Comparison of ENCODE assay signal across 19 cellular contexts in genomic region chr17:4049546-4049945, GRCh38.
"Had no signal": no experiment of that assay in that cellular context is flagged by ENCODE, and none has a peak within 500 bp of the region (broad histone marks: within the 10 kb centered on the region; RNA-seq: fewer than 3 reads in every experiment).

No MANE protein-coding gene starts in this region.

- H3K36me3 ChIP-seq: ovary had no signal

- H3K27ac ChIP-seq: esophagus muscularis mucosa, hepatocyte, ovary, right atrium auricular region, sigmoid colon, skin epidermis, testis, tibial nerve had no signal

- H3K27me3 ChIP-seq: esophagus muscularis mucosa, hepatocyte, ovary, right atrium auricular region, sigmoid colon, testis, tibial nerve had no signal

- H2AFZ ChIP-seq: hepatocyte had no signal

- H3K4me3 ChIP-seq: esophagus muscularis mucosa, hepatocyte, ovary, right atrium auricular region, sigmoid colon, skin epidermis, testis, tibial nerve had no signal

- H3K9me3 ChIP-seq: esophagus muscularis mucosa, ovary, right atrium auricular region, sigmoid colon, testis, tibial nerve had no signal

- H3K4me1 ChIP-seq: esophagus muscularis mucosa, right atrium auricular region, sigmoid colon, testis, tibial nerve had no signal

- H3K4me2 ChIP-seq: hepatocyte had no signal

- DNase-seq: effector memory CD4-positive, alpha-beta T cell; foreskin fibroblast; left colon; mammary epithelial cell; naive thymus-derived CD8-positive, alpha-beta T cell; nucleus accumbens; ovary; sigmoid colon; stimulated activated CD4-positive, alpha-beta T cell treated with anti-CD3 and anti-CD28 coated beads, Interleukin-2, amount 100 ng/mL, for 24 hours; stimulated activated CD4-positive, alpha-beta T cell treated with anti-CD3 and anti-CD28 coated beads, Interleukin-4, amount 100 ng/mL, for 4 hours; stimulated activated naive B cell treated with anti-CD40 and anti-IgM and Interleukin-4, amounts not matched to agents 10 μg/mL and 1 μg/mL and 100 μg/mL, for 72 hours; stimulated activated naive CD8-positive, alpha-beta T cell treated with anti-CD3 and anti-CD28 coated beads, Interleukin-15, amount 100 ng/mL, for 72 hours; testis had no signal

- ATAC-seq: left colon; naive thymus-derived CD8-positive, alpha-beta T cell; stimulated activated naive B cell treated with anti-CD40 and anti-IgM and Interleukin-4, amounts not matched to agents 10 μg/mL and 1 μg/mL and 100 μg/mL, for 72 hours; stimulated activated naive CD8-positive, alpha-beta T cell treated with anti-CD3 and anti-CD28 coated beads, Interleukin-15, amount 100 ng/mL, for 72 hours had no signal

- FAIRE-seq: endometrium had no signal
